ENCODE assay signal across 8 cellular contexts in the genomic region with DNA sequence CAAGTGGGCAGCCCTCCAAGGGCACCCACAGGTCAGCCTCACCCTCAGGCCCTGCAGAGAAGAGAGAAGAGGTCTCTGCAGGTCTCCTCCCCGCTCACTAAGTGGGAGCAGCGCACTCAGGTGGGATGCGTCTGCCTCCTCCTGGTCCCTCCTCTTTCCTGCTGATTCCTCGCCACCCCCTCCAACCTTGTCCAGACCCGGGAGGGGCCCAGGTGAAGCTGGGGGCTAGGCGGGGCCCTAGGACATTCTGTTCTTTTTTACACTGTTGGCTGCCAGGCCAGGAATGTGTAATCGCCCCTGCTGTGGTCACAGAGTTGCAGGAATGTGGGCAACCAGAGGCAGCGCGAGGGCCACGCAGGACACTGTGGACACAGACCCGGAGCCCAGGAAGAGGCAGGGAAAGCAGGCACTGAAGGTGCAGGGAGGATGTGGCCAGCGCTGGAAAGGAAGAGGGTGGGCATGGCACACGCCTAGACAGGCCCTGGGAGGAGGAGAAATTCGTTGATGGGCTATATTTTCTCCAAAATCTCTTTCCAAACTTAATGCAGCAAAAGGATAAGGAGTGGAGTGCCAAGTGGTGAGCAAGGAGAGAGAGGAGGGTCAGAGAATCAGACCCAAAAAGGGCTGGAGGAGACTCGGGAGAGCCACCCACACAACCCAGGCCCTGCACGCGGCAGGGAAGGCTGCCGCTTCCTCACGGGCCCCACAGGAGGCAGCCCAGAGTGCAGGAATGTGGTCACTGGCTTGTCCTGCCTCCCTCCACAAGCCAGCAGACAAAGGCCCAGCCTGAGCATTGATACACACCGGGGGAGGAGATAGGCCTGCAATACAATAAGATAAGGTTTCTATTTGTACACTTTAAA. TPM values are rescaled to one million over a fixed set of nuclear protein-coding genes. Genes with fewer than 3 reads are reported as not detected.
DNase-seq lines count a peak whose midpoint lies in the region; ATAC-seq and TF ChIP-seq lines count a peak whose summit lies in the region.

No MANE protein-coding gene starts in this region.

- H3K4me1 ChIP-seq in uterus: peaks cover 15 to 17% of the 10 kb centered on the region in 2 donors

- ATAC-seq in HG03280 (IDR thresholded peaks at IDR 0.05; ENCODE audit: unreplicated experiment): no peak
- ATAC-seq in GM19351 (IDR thresholded peaks at IDR 0.05; ENCODE audit: unreplicated experiment): no peak

- peak overlapping the region; percentile 15 for H3K4me3 ChIP-seq in coronary artery
- no peak overlapping the region for H3K4me3 ChIP-seq in uterus

- peak; percentile 52 for DNase-seq in ELR (ENCODE audit: low read depth)
- peak; percentile 24 for DNase-seq in MV-4-11 (lab: John Stamatoyannopoulos, UW)
- no peak for DNase-seq in coronary artery (ENCODE audit: low spot score)
- DNase-seq in lung microvascular endothelial cell (ENCODE audit: low read depth in 2 of 2): peak; percentile 60 to 72
- peak; percentile 76 to 83 for DNase-seq in uterus
- DNase-seq in NCI-H1930 (lab: John Stamatoyannopoulos, UW): no peak

- H3K27ac ChIP-seq in coronary artery (peak overlapping the region; percentile 54 to 85), uterus (peak overlapping the region; percentile 87 to 90)

- intact Hi-C loops in uterus (cut with DNase I; ENCODE audit: low total_unique reads): loop anchor here (5.0 kb wide), 1 partner anchor 39 kb away; no protein-coding TSS in a partner anchor

- peak in 1 of 2 donors; percentile 16 for TF ChIP-seq POLR2A in uterus (IDR thresholded peaks at IDR 0.05)

- H3K27me3 ChIP-seq in uterus: no peaks in the 10 kb centered on the region

- H3K36me3 ChIP-seq in uterus: no peaks in the 10 kb centered on the region

- no peaks in the 10 kb centered on the region for H3K9me3 ChIP-seq in uterus

- TF ChIP-seq CTCF in coronary artery (IDR thresholded peaks at IDR 0.05) (no peak), uterus (IDR thresholded peaks at IDR 0.05) (peak in 3 of 4 experiments; percentile 27 to 59 (median 51))

RNA-seq across cellular contexts. Expression of a gene that starts 0.9 kb away (rescaled TPM):
- total RNA-seq in lung microvascular endothelial cell (0.20 and 0.22 TPM in 2 replicates), uterus (10 to 100 TPM in 2 of 4 donors, 1 to 10 TPM in 2; 1.3 to 38.3 (median 7.3) TPM)

RNA-seq across cellular contexts. Expression of a gene that starts 7.7 kb away (rescaled TPM):
- 29.9 and 49.2 TPM in 2 replicates for total RNA-seq in lung microvascular endothelial cell
- 100 to 1,000 TPM in 1 of 4 donors, 10 to 100 TPM in 3; 28.1 to 116 (median 83.5) TPM for total RNA-seq in uterus

RNA-seq across cellular contexts. Expression of a gene that starts 34.4 kb away (rescaled TPM):
- 37.5 and 55.6 TPM in 2 replicates for total RNA-seq in lung microvascular endothelial cell
- total RNA-seq in uterus: 100 to 1,000 TPM in 3 of 4 donors, 10 to 100 TPM in 1; 71.8 to 297 (median 174) TPM

Comparison
In these comparisons a context has a peak if more than half of its experiments do, and no peak if none do; other contexts are left out.
1. DNase-seq: peak in ELR (single experiment), MV-4-11 (single experiment), lung microvascular endothelial cell (2 of 2) and uterus (2 of 2); none in coronary artery (single experiment) and NCI-H1930 (0 of 2).